ENCODE assay signal across 8 cellular contexts in genomic region chr17:47889734-47890529, GRCh38. TPM values are rescaled to one million over a fixed set of nuclear protein-coding genes. Genes with fewer than 3 reads are reported as not detected.
DNase-seq lines count a peak whose midpoint lies in the region; ATAC-seq, FAIRE-seq and TF ChIP-seq lines count a peak whose summit lies in the region.

No MANE protein-coding gene starts in this region.

- in situ Hi-C loops in HepG2 (cut with HindIII; ENCODE audit: extremely low pct_ligation_motif_present, low pct_unique_long_range_greater_than_20kb) = loop anchor here (5.0 kb wide), 1 partner anchor 48 kb away; the partner anchor contains the start of gene SCRN2

- H3K27me3 Mint-ChIP-seq in chondrocyte (ENCODE audit: low read depth) = no peaks in the 10 kb centered on the region

- peaks cover 8% of the 10 kb centered on the region for H3K4me1 Mint-ChIP-seq in chondrocyte (ENCODE audit: low read depth)

- H3K79me2 ChIP-seq in HepG2 (ENCODE audit: insufficient read depth, low read length) = peaks cover 5% of the 10 kb centered on the region

- peak; percentile 78 for ATAC-seq in HG03175 (IDR thresholded peaks at IDR 0.05; ENCODE audit: unreplicated experiment)
- peak; percentile 93 for ATAC-seq in HepG2
- no peak for ATAC-seq in GM18520 (IDR thresholded peaks at IDR 0.05; ENCODE audit: unreplicated experiment)

- TF ChIP-seq EP300 in HepG2 (IDR thresholded peaks at IDR 0.05; ENCODE audit: low read depth in 2 of 2, low read length in 2 of 2) (no peak), HepG2 (CRISPR knock-in tag; IDR thresholded peaks at IDR 0.05; ENCODE audit: borderline replicate concordance) (no peak)

- H3K27me3 ChIP-seq in HepG2 (ENCODE audit: control insufficient read depth in 1 of 2, insufficient read depth in 2 of 2, low read length in 2 of 2) = peaks cover 1 to 10% of the 10 kb centered on the region in 2 experiments; a peak in 4 of 5 replicates

- peaks cover 28% of the 10 kb centered on the region for H3K4me1 ChIP-seq in HepG2 (ENCODE audit: insufficient read depth, low read length)

- POLR2A ChIA-PET in HepG2 (lab: Yijun Ruan, JAX) = interaction anchor here (0.8 to 1.9 kb wide), 4 partner anchors 39 to 51 kb away, joined by 3 to 21 read pairs (median 5); partner anchors contain the start of genes PNPO, SCRN2 and SP6

- TF ChIP-seq CTCF in chondrocyte (IDR thresholded peaks at IDR 0.05) = peak; percentile 96
- peak; percentile 99 for TF ChIP-seq CTCF in HepG2 (CRISPR knock-in tag; IDR thresholded peaks at IDR 0.05)

- peak; percentile 92 for FAIRE-seq in HepG2 (lab: Jason Lieb, UNC)

- no peaks in the 10 kb centered on the region for H3K36me3 ChIP-seq in HepG2 (replicated peaks in 1 of 2; ENCODE audit: control insufficient read depth in 1 of 2, insufficient read depth in 2 of 2, low read length in 2 of 2)

- intact Hi-C loops in HepG2 (cut with micrococcal nuclease; ENCODE audit: unreplicated experiment) = loop anchor here (1.0 kb wide), 2 partner anchors 49 to 114 kb away; partner anchors contain the start of gene SCRN2

- no peak for TF ChIP-seq POLR2A in HepG2 (IDR thresholded peaks at IDR 0.05; ENCODE audit: insufficient read depth in 1 of 2, low read depth in 2 of 2, low read length in 2 of 2)

- WGBS in HepG2 (ENCODE audit: low lambda C conversion rate) = 39% methylated on average over 11 of the region's 11 CpGs

- no peaks in the 10 kb centered on the region for H3K36me3 Mint-ChIP-seq in chondrocyte (ENCODE audit: low read depth)

- H4K20me1 ChIP-seq in HepG2 (ENCODE audit: insufficient read depth, low read length) = no peaks in the 10 kb centered on the region

- no peak overlapping the region for H3K27ac ChIP-seq in HepG2 (ENCODE audit: extremely low read length, insufficient read depth, low read length)

- no TSS peak for BruUV-seq in HepG2 (replicated peaks; lab: Mats Ljungman, UMichigan)

- no peaks in the 10 kb centered on the region for H3K9me3 Mint-ChIP-seq in chondrocyte (ENCODE audit: low read depth)

- H3K4me2 ChIP-seq in HepG2 (ENCODE audit: low read depth, low read length) = no peak overlapping the region

- H3K9ac ChIP-seq in HepG2 (ENCODE audit: insufficient read depth, low read depth, low read length) = no peak overlapping the region

- no peak overlapping the region for H3K4me3 ChIP-seq in HepG2 (replicated peaks in 1 of 3; ENCODE audit: insufficient read depth in 1 of 3, low read depth in 2 of 3, low read length in 3 of 3)

- no peak overlapping the region for H3K27ac Mint-ChIP-seq in chondrocyte (ENCODE audit: unreplicated experiment)

- CTCF ChIA-PET in HepG2 (lab: Yijun Ruan, JAX; ENCODE audit: low intra/inter-chr PET ratio, low total read pairs) = interaction anchor here (0.8 to 5.7 kb wide), 6 partner anchors 9 to 113 kb away, joined by 3 to 162 read pairs (median 6); partner anchors contain the start of genes CDK5RAP3, SCRN2 and SP6

- no peaks in the 10 kb centered on the region for H3K9me3 ChIP-seq in HepG2 (ENCODE audit: low read length)

- DNase-seq in COLO668 (lab: John Stamatoyannopoulos, UW; ENCODE audit: unreplicated experiment) (peak; percentile 73), NCI-H526 (lab: John Stamatoyannopoulos, UW) (peak; percentile 70 to 93), chondrocyte (ENCODE audit: low spot score) (no peak), HepG2 (ENCODE audit: low spot score) (peak; percentile 81)
- DNase-seq in activated CD4-positive, alpha-beta T cell treated with anti-CD3 and anti-CD28 coated beads for 48 hours = peak; percentile 95
- peak; percentile 84 to 94 for DNase-seq in stimulated activated CD4-positive, alpha-beta T cell treated with anti-CD3 and anti-CD28 coated beads, Interleukin-4, amount 100 ng/mL, for 4 hours

- H3K4me3 Mint-ChIP-seq in chondrocyte (ENCODE audit: unreplicated experiment) = no peak overlapping the region

- peak; percentile 98 for TF ChIP-seq RAD21 in HepG2 (CRISPR knock-in tag; IDR thresholded peaks at IDR 0.05)

- H2AFZ ChIP-seq in HepG2 (ENCODE audit: low read length) = no peak overlapping the region

RNA-seq across cellular contexts. Expression of gene SP2, which starts 6.1 kb away (rescaled TPM):
- 13.5 to 16.8 TPM (median 16.0 TPM) in 3 replicates for total RNA-seq in chondrocyte
- total RNA-seq in HepG2 (2016; rRNA removed; fragmentation: Illumina TruSeq; extraction: Trizol) = 1.4 and 1.5 TPM in 2 replicates
- 0.44 and 0.71 TPM in 2 replicates for total RNA-seq in HepG2 (2016; cell fraction: cytosol; rRNA removed; fragmentation: Illumina TruSeq; extraction: Trizol; ENCODE audit: low read depth)
- 1.1 and 1.3 TPM in 2 replicates for total RNA-seq in HepG2 (2016; cell fraction: insoluble cytoplasmic fraction; rRNA removed; fragmentation: Illumina TruSeq; extraction: Trizol)
- 2.2 and 2.7 TPM in 2 replicates for total RNA-seq in HepG2 (2016; cell fraction: membrane; rRNA removed; fragmentation: Illumina TruSeq; extraction: Trizol)
- 1.6 and 2.4 TPM in 2 replicates for total RNA-seq in HepG2 (2016; cell fraction: nucleus; rRNA removed; fragmentation: Illumina TruSeq; extraction: Trizol)
- 4.2 and 4.8 TPM in 2 replicates for polyA plus RNA-seq in HepG2 (2011; rRNA removed)
- 1.9 and 2.3 TPM in 2 replicates for polyA plus RNA-seq in HepG2 (2011; cell fraction: cytosol; rRNA removed)
- polyA plus RNA-seq in HepG2 (2011; cell fraction: nucleus; rRNA removed) = 13.9 and 14.8 TPM in 2 replicates
- polyA plus RNA-seq in HepG2 (2012) = 10.5 and 11.9 TPM in 2 replicates
- polyA plus RNA-seq in HepG2 (2016; cell fraction: cytosol; fragmentation: Illumina TruSeq; extraction: Trizol; ENCODE audit: low read depth) = 1.5 and 1.9 TPM in 2 replicates
- polyA plus RNA-seq in HepG2 (2016; cell fraction: insoluble cytoplasmic fraction; fragmentation: Illumina TruSeq; extraction: Trizol; ENCODE audit: low read depth) = 6.9 and 11.6 TPM in 2 replicates
- 4.2 and 5.0 TPM in 2 replicates for polyA plus RNA-seq in HepG2 (2016; cell fraction: membrane; fragmentation: Illumina TruSeq; extraction: Trizol; ENCODE audit: low read depth)
- polyA plus RNA-seq in HepG2 (2016; cell fraction: nucleus; fragmentation: Illumina TruSeq; extraction: Trizol; ENCODE audit: insufficient read depth, low read depth) = 12.2 and 15.0 TPM in 2 replicates
- polyA minus RNA-seq in HepG2 (2011; rRNA and poly(A)+ RNA removed; ENCODE audit: low replicate concordance) = 4.3 and 7.9 TPM in 2 replicates
- 2.9 and 5.7 TPM in 2 replicates for polyA minus RNA-seq in HepG2 (2011; cell fraction: cytosol; rRNA and poly(A)+ RNA removed)
- 3.1 and 3.5 TPM in 2 replicates for polyA minus RNA-seq in HepG2 (2011; cell fraction: nucleus; rRNA and poly(A)+ RNA removed)

RNA-seq across cellular contexts. Expression of gene SP6, which starts 39.0 kb away (rescaled TPM):
- total RNA-seq in chondrocyte (0.05 to 0.15 TPM (median 0.08 TPM) in 3 replicates), HepG2 (2016; rRNA removed; fragmentation: Illumina TruSeq; extraction: Trizol) (0.07 TPM in 1 of 2 replicates, not detected in the other)
- total RNA-seq in HepG2 (2016; cell fraction: cytosol; rRNA removed; fragmentation: Illumina TruSeq; extraction: Trizol; ENCODE audit: low read depth) = not detected in 2 replicates
- 0.04 TPM in 1 of 2 replicates, not detected in the other for total RNA-seq in HepG2 (2016; cell fraction: insoluble cytoplasmic fraction; rRNA removed; fragmentation: Illumina TruSeq; extraction: Trizol)
- 0.03 and 0.10 TPM in 2 replicates for total RNA-seq in HepG2 (2016; cell fraction: membrane; rRNA removed; fragmentation: Illumina TruSeq; extraction: Trizol)
- total RNA-seq in HepG2 (2016; cell fraction: nucleus; rRNA removed; fragmentation: Illumina TruSeq; extraction: Trizol) = not detected in 2 replicates
- 0.07 and 0.09 TPM in 2 replicates for polyA plus RNA-seq in HepG2 (2011; rRNA removed)
- polyA plus RNA-seq in HepG2 (2011; cell fraction: cytosol; rRNA removed) = 0.05 and 0.07 TPM in 2 replicates
- polyA plus RNA-seq in HepG2 (2011; cell fraction: nucleus; rRNA removed) = 0.19 and 0.28 TPM in 2 replicates
- 0.09 TPM in 2 replicates for polyA plus RNA-seq in HepG2 (2012)
- not detected in 2 replicates for polyA plus RNA-seq in HepG2 (2016; cell fraction: cytosol; fragmentation: Illumina TruSeq; extraction: Trizol; ENCODE audit: low read depth)
- 0.09 TPM in 1 of 2 replicates, not detected in the other for polyA plus RNA-seq in HepG2 (2016; cell fraction: insoluble cytoplasmic fraction; fragmentation: Illumina TruSeq; extraction: Trizol; ENCODE audit: low read depth)
- polyA plus RNA-seq in HepG2 (2016; cell fraction: membrane; fragmentation: Illumina TruSeq; extraction: Trizol; ENCODE audit: low read depth) = not detected in 2 replicates
- polyA plus RNA-seq in HepG2 (2016; cell fraction: nucleus; fragmentation: Illumina TruSeq; extraction: Trizol; ENCODE audit: insufficient read depth, low read depth) = 0.15 and 0.19 TPM in 2 replicates
- 0.04 and 0.05 TPM in 2 replicates for polyA minus RNA-seq in HepG2 (2011; rRNA and poly(A)+ RNA removed; ENCODE audit: low replicate concordance)
- not detected in 2 replicates for polyA minus RNA-seq in HepG2 (2011; cell fraction: cytosol; rRNA and poly(A)+ RNA removed)
- polyA minus RNA-seq in HepG2 (2011; cell fraction: nucleus; rRNA and poly(A)+ RNA removed) = not detected in 2 replicates

RNA-seq across cellular contexts. Expression of gene SCRN2, which starts 48.9 kb away (rescaled TPM):
- total RNA-seq in chondrocyte = 14.9 to 32.9 TPM (median 15.7 TPM) in 3 replicates
- total RNA-seq in HepG2 (2016; rRNA removed; fragmentation: Illumina TruSeq; extraction: Trizol) = 15.0 and 29.5 TPM in 2 replicates
- total RNA-seq in HepG2 (2016; cell fraction: cytosol; rRNA removed; fragmentation: Illumina TruSeq; extraction: Trizol; ENCODE audit: low read depth) = 14.0 and 15.6 TPM in 2 replicates
- total RNA-seq in HepG2 (2016; cell fraction: insoluble cytoplasmic fraction; rRNA removed; fragmentation: Illumina TruSeq; extraction: Trizol) = 14.9 and 29.8 TPM in 2 replicates
- 9.4 and 10.4 TPM in 2 replicates for total RNA-seq in HepG2 (2016; cell fraction: membrane; rRNA removed; fragmentation: Illumina TruSeq; extraction: Trizol)
- 38.4 and 39.4 TPM in 2 replicates for total RNA-seq in HepG2 (2016; cell fraction: nucleus; rRNA removed; fragmentation: Illumina TruSeq; extraction: Trizol)
- 21.7 and 28.6 TPM in 2 replicates for polyA plus RNA-seq in HepG2 (2011; rRNA removed)
- polyA plus RNA-seq in HepG2 (2011; cell fraction: cytosol; rRNA removed) = 12.8 and 18.6 TPM in 2 replicates
- 254 and 255 TPM in 2 replicates for polyA plus RNA-seq in HepG2 (2011; cell fraction: nucleus; rRNA removed)
- 16.2 and 19.4 TPM in 2 replicates for polyA plus RNA-seq in HepG2 (2012)
- polyA plus RNA-seq in HepG2 (2016; cell fraction: cytosol; fragmentation: Illumina TruSeq; extraction: Trizol; ENCODE audit: low read depth) = 2.8 and 3.6 TPM in 2 replicates
- 11.1 and 13.6 TPM in 2 replicates for polyA plus RNA-seq in HepG2 (2016; cell fraction: insoluble cytoplasmic fraction; fragmentation: Illumina TruSeq; extraction: Trizol; ENCODE audit: low read depth)
- polyA plus RNA-seq in HepG2 (2016; cell fraction: membrane; fragmentation: Illumina TruSeq; extraction: Trizol; ENCODE audit: low read depth) = 4.4 and 5.4 TPM in 2 replicates
- polyA plus RNA-seq in HepG2 (2016; cell fraction: nucleus; fragmentation: Illumina TruSeq; extraction: Trizol; ENCODE audit: insufficient read depth, low read depth) = 76.0 and 78.1 TPM in 2 replicates
- polyA minus RNA-seq in HepG2 (2011; rRNA and poly(A)+ RNA removed; ENCODE audit: low replicate concordance) = 22.3 and 32.7 TPM in 2 replicates
- polyA minus RNA-seq in HepG2 (2011; cell fraction: cytosol; rRNA and poly(A)+ RNA removed) = 4.6 and 7.0 TPM in 2 replicates
- polyA minus RNA-seq in HepG2 (2011; cell fraction: nucleus; rRNA and poly(A)+ RNA removed) = 42.1 and 48.9 TPM in 2 replicates

RNA-seq across cellular contexts. Expression of gene PNPO, which starts 51.4 kb away (rescaled TPM):
- total RNA-seq in chondrocyte = 6.3 to 9.0 TPM (median 8.2 TPM) in 3 replicates
- 63.3 and 110 TPM in 2 replicates for total RNA-seq in HepG2 (2016; rRNA removed; fragmentation: Illumina TruSeq; extraction: Trizol)
- 8.6 and 9.4 TPM in 2 replicates for total RNA-seq in HepG2 (2016; cell fraction: cytosol; rRNA removed; fragmentation: Illumina TruSeq; extraction: Trizol; ENCODE audit: low read depth)
- 66.0 and 103 TPM in 2 replicates for total RNA-seq in HepG2 (2016; cell fraction: insoluble cytoplasmic fraction; rRNA removed; fragmentation: Illumina TruSeq; extraction: Trizol)
- 30.0 and 31.1 TPM in 2 replicates for total RNA-seq in HepG2 (2016; cell fraction: membrane; rRNA removed; fragmentation: Illumina TruSeq; extraction: Trizol)
- total RNA-seq in HepG2 (2016; cell fraction: nucleus; rRNA removed; fragmentation: Illumina TruSeq; extraction: Trizol) = 31.0 and 31.3 TPM in 2 replicates
- 47.9 and 48.1 TPM in 2 replicates for polyA plus RNA-seq in HepG2 (2011; rRNA removed)
- 42.3 and 49.3 TPM in 2 replicates for polyA plus RNA-seq in HepG2 (2011; cell fraction: cytosol; rRNA removed)
- 24.7 and 35.1 TPM in 2 replicates for polyA plus RNA-seq in HepG2 (2011; cell fraction: nucleus; rRNA removed)
- 19.7 and 25.0 TPM in 2 replicates for polyA plus RNA-seq in HepG2 (2012)
- 4.4 and 5.2 TPM in 2 replicates for polyA plus RNA-seq in HepG2 (2016; cell fraction: cytosol; fragmentation: Illumina TruSeq; extraction: Trizol; ENCODE audit: low read depth)
- polyA plus RNA-seq in HepG2 (2016; cell fraction: insoluble cytoplasmic fraction; fragmentation: Illumina TruSeq; extraction: Trizol; ENCODE audit: low read depth) = 60.3 and 63.0 TPM in 2 replicates
- 18.9 and 19.7 TPM in 2 replicates for polyA plus RNA-seq in HepG2 (2016; cell fraction: membrane; fragmentation: Illumina TruSeq; extraction: Trizol; ENCODE audit: low read depth)
- 38.2 and 38.8 TPM in 2 replicates for polyA plus RNA-seq in HepG2 (2016; cell fraction: nucleus; fragmentation: Illumina TruSeq; extraction: Trizol; ENCODE audit: insufficient read depth, low read depth)
- 64.3 and 90.4 TPM in 2 replicates for polyA minus RNA-seq in HepG2 (2011; rRNA and poly(A)+ RNA removed; ENCODE audit: low replicate concordance)
- 33.1 and 41.3 TPM in 2 replicates for polyA minus RNA-seq in HepG2 (2011; cell fraction: cytosol; rRNA and poly(A)+ RNA removed)
- polyA minus RNA-seq in HepG2 (2011; cell fraction: nucleus; rRNA and poly(A)+ RNA removed) = 24.2 and 35.4 TPM in 2 replicates

RNA-seq across cellular contexts. Expression of gene LRRC46, which starts 58.5 kb away (rescaled TPM):
- total RNA-seq in chondrocyte (0.35 to 0.65 TPM in 2 of 3 replicates, not detected in the other), HepG2 (2016; rRNA removed; fragmentation: Illumina TruSeq; extraction: Trizol) (0.09 and 0.13 TPM in 2 replicates)
- total RNA-seq in HepG2 (2016; cell fraction: cytosol; rRNA removed; fragmentation: Illumina TruSeq; extraction: Trizol; ENCODE audit: low read depth) = 0.26 TPM in 1 of 2 replicates, not detected in the other
- total RNA-seq in HepG2 (2016; cell fraction: insoluble cytoplasmic fraction; rRNA removed; fragmentation: Illumina TruSeq; extraction: Trizol) = 0.15 and 0.22 TPM in 2 replicates
- 0.14 TPM in 1 of 2 replicates, not detected in the other for total RNA-seq in HepG2 (2016; cell fraction: membrane; rRNA removed; fragmentation: Illumina TruSeq; extraction: Trizol)
- total RNA-seq in HepG2 (2016; cell fraction: nucleus; rRNA removed; fragmentation: Illumina TruSeq; extraction: Trizol) = 0.43 TPM in 1 of 2 replicates, not detected in the other
- polyA plus RNA-seq in HepG2 (2011; rRNA removed) = 0.09 and 0.16 TPM in 2 replicates
- 0.15 and 0.18 TPM in 2 replicates for polyA plus RNA-seq in HepG2 (2011; cell fraction: cytosol; rRNA removed)
- polyA plus RNA-seq in HepG2 (2011; cell fraction: nucleus; rRNA removed) = 0.19 and 0.42 TPM in 2 replicates
- polyA plus RNA-seq in HepG2 (2012) = 0.70 and 0.75 TPM in 2 replicates
- 0.11 and 0.22 TPM in 2 replicates for polyA plus RNA-seq in HepG2 (2016; cell fraction: cytosol; fragmentation: Illumina TruSeq; extraction: Trizol; ENCODE audit: low read depth)
- 0.35 and 0.46 TPM in 2 replicates for polyA plus RNA-seq in HepG2 (2016; cell fraction: insoluble cytoplasmic fraction; fragmentation: Illumina TruSeq; extraction: Trizol; ENCODE audit: low read depth)
- polyA plus RNA-seq in HepG2 (2016; cell fraction: membrane; fragmentation: Illumina TruSeq; extraction: Trizol; ENCODE audit: low read depth) = 0.23 TPM in 2 replicates
- 0.43 and 0.74 TPM in 2 replicates for polyA plus RNA-seq in HepG2 (2016; cell fraction: nucleus; fragmentation: Illumina TruSeq; extraction: Trizol; ENCODE audit: insufficient read depth, low read depth)
- polyA minus RNA-seq in HepG2 (2011; rRNA and poly(A)+ RNA removed; ENCODE audit: low replicate concordance) = 0.46 and 1.2 TPM in 2 replicates
- polyA minus RNA-seq in HepG2 (2011; cell fraction: cytosol; rRNA and poly(A)+ RNA removed) = 0.44 and 0.59 TPM in 2 replicates
- polyA minus RNA-seq in HepG2 (2011; cell fraction: nucleus; rRNA and poly(A)+ RNA removed) = 0.62 TPM in 1 of 2 replicates, not detected in the other
